ENCODE assay signal across 27 cellular contexts in genomic region chr3:157836022-157836421, GRCh38.
"Had no signal": no experiment of that assay in that cellular context is flagged by ENCODE, and none has a peak within 500 bp of the region (broad histone marks: within the 10 kb centered on the region; RNA-seq: fewer than 3 reads in every experiment).

No MANE protein-coding gene starts in this region.

- H3K4me3 ChIP-seq: adrenal gland, ascending aorta, gastroesophageal sphincter, heart right ventricle, lower lobe of right lung, mucosa of descending colon, skin epidermis, stomach, suprapubic skin, tibial nerve had no signal

- H3K27ac Mint-ChIP-seq: activated naive CD8-positive, alpha-beta T cell; activated T-helper 2 cell treated with anti-CD3 and anti-CD28 coated beads, Interferon-gamma antibody, Interleukin-2, Interleukin-4, amounts not matched to agents 10 μg/mL and 5 μg/mL and 100 μg/mL, durations not matched to agents 14 hours and 24 hours and 36 hours; WTC11 had no signal

- H3K27ac ChIP-seq: adrenal gland, ascending aorta, brain microvascular endothelial cell, gastroesophageal sphincter, heart right ventricle, lower lobe of right lung, skin epidermis, stomach, suprapubic skin, tibial nerve had no signal

- H3K9me3 Mint-ChIP-seq: activated T-cell treated with anti-CD3 and anti-CD28 coated beads, Interleukin-2, amount 50 U/mL, for 4 hours; activated T-helper 2 cell treated with anti-CD3 and anti-CD28 coated beads, Interferon-gamma antibody, Interleukin-2, Interleukin-4, amounts not matched to agents 10 μg/mL and 5 μg/mL and 100 μg/mL, durations not matched to agents 14 hours and 24 hours and 36 hours; WTC11 had no signal

- ATAC-seq: activated T-cell treated with anti-CD3 and anti-CD28 coated beads, Interleukin-2, amount 50 U/mL, for 4 hours; gastroesophageal sphincter; left colon; lower lobe of right lung; mucosa of descending colon; WTC11 had no signal

- H3K4me3 Mint-ChIP-seq: activated naive CD8-positive, alpha-beta T cell; activated T-cell treated with anti-CD3 and anti-CD28 coated beads, Interleukin-2, amount 50 U/mL, for 4 hours; WTC11 had no signal

- H3K36me3 Mint-ChIP-seq: activated naive CD8-positive, alpha-beta T cell; WTC11 had no signal

- H3K36me3 ChIP-seq: adrenal gland, ascending aorta, brain microvascular endothelial cell, gastroesophageal sphincter, heart right ventricle, lower lobe of right lung, stomach, suprapubic skin, tibial nerve had no signal

- H3K4me1 ChIP-seq: adrenal gland, ascending aorta, heart right ventricle, lower lobe of right lung, stomach, suprapubic skin, tibial nerve had no signal

- DNase-seq: activated CD8-positive, alpha-beta memory T cell treated with anti-CD3 and anti-CD28 coated beads for 24 hours; activated CD8-positive, alpha-beta memory T cell treated with anti-CD3 and anti-CD28 coated beads, Interleukin-2, amount 50 U/mL, for 48 hours; activated naive CD4-positive, alpha-beta T cell; activated T-cell treated with anti-CD3 and anti-CD28 coated beads, Interleukin-2, amount 50 U/mL, for 4 hours; adrenal gland; brain microvascular endothelial cell; central memory CD4-positive, alpha-beta T cell; effector memory CD4-positive, alpha-beta T cell; heart right ventricle; islet precursor cell; left colon; lower lobe of right lung; mesendoderm; mucosa of descending colon; occipital lobe; posterior cingulate gyrus; stimulated activated CD4-positive, alpha-beta T cell treated with anti-CD3 and anti-CD28 coated beads, Interleukin-1b, Interleukin-23, amount 100 ng/mL, for 48 hours; stomach; T-helper 9 cell had no signal

- H3K9me3 ChIP-seq: adrenal gland, ascending aorta, gastroesophageal sphincter, heart right ventricle, lower lobe of right lung, mucosa of descending colon, stomach, suprapubic skin, tibial nerve had no signal

- H3K27me3 ChIP-seq: ascending aorta, brain microvascular endothelial cell, gastroesophageal sphincter, stomach, suprapubic skin, tibial nerve had no signal
